18 cellular contexts compared by ENCODE assay signal in the genomic region with DNA sequence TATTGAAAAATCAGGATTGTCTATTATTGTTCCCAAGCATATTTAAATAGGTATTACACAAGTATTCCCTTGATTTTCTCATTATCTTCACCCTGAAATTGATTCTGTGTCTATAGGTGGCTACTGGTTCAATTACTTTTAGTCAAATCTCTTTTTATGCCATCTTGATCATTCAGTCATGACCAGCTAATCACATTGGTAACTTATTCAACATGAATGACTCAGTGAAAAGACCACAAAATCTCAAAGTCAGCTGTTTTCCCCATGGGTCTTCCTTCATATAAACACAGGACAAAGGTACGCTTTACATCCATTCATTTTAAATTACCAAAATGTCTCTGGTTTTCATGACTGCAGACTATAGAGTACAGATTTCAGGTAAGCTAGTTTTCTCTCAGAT. TPM values are rescaled to one million over a fixed set of nuclear protein-coding genes. Genes with fewer than 3 reads are reported as not detected.
DNase-seq lines count a peak whose midpoint lies in the region; ATAC-seq and TF ChIP-seq lines count a peak whose summit lies in the region.
"Had no signal": no experiment of that assay in that cellular context is flagged by ENCODE, and none has a peak within 500 bp of the region (broad histone marks: within the 10 kb centered on the region; RNA-seq: fewer than 3 reads in every experiment).

No MANE protein-coding gene starts in this region.

- no peaks in the 10 kb centered on the region for H3K9me3 ChIP-seq in PC-9 (ENCODE audit: insufficient read depth, low read depth)

- H3K4me3 ChIP-seq in kidney epithelial cell (ENCODE audit: low read depth, low read length) (no peak overlapping the region), PC-9 (no peak overlapping the region)
- H3K4me3 ChIP-seq: GM12878, GM23338 had no signal

- no peaks in the 10 kb centered on the region for H3F3A ChIP-seq in PC-9 (ENCODE audit: insufficient read depth, low read depth)

- POLR2A ChIA-PET in PC-9 (lab: Charles Lee; ENCODE audit: unreplicated experiment): no interaction called here

- H3K4me2 ChIP-seq in PC-9: no peak overlapping the region
- H3K4me2 ChIP-seq: GM23338 had no signal

- intact Hi-C loops in PC-9 (cut with micrococcal nuclease; ENCODE audit: unreplicated experiment): no loop called here

- in situ Hi-C loops in Caki2 (cut with HindIII; ENCODE audit: low pct_unique_long_range_greater_than_20kb, low sequenced_read_pairs): no loop called here

- H3K79me2 ChIP-seq in PC-9 (ENCODE audit: low read depth): no peaks in the 10 kb centered on the region

- no peaks in the 10 kb centered on the region for H3K9me2 ChIP-seq in PC-9 (ENCODE audit: insufficient read depth)

- no TSS peak for BruUV-seq in PC-9 (replicated peaks; lab: Mats Ljungman, UMichigan)

- peak; percentile 66 for ATAC-seq in HG03354 (IDR thresholded peaks at IDR 0.05; ENCODE audit: poor library complexity, severe bottlenecking, unreplicated experiment)
- no peak for ATAC-seq in GM21367 (IDR thresholded peaks at IDR 0.05; ENCODE audit: unreplicated experiment)
- ATAC-seq: GM12878, GM23338 had no signal

- CTCF ChIA-PET in PC-9 (lab: Charles Lee): no interaction called here

- no peak for TF ChIP-seq CTCF in kidney epithelial cell (IDR thresholded peaks at IDR 0.05; ENCODE audit: insufficient read depth, low read length, poor library complexity, severe bottlenecking)
- no peak for TF ChIP-seq CTCF in PC-9 (conservative IDR thresholded peaks at IDR 0.05)

- DNase-seq in Caki2 (ENCODE audit: low read depth): peak; percentile 6
- DNase-seq in kidney epithelial cell (ENCODE audit: low read depth): peak; percentile 37
- DNase-seq in renal cortical epithelial cell (ENCODE audit: low read depth): peak; percentile 83
- no peak for DNase-seq in PC-9
- DNase-seq in stimulated activated CD4-positive, alpha-beta T cell treated with anti-CD3 and anti-CD28 coated beads, Interleukin-4, amount 100 ng/mL, for 4 hours: no peak
- DNase-seq: AML-193; CD4-positive, alpha-beta memory T cell; DMS 273 treated with DMSO at 0.1 percent for 48 hours; DMS53; DND-41; EL; HCEC 1CT; KG1 had no signal

- no peak overlapping the region for H3K27ac ChIP-seq in PC-9
- H3K27ac ChIP-seq: C4-2B had no signal

- no peaks in the 10 kb centered on the region for H4K20me1 ChIP-seq in PC-9 (ENCODE audit: insufficient read depth)

- no peak overlapping the region for H2AFZ ChIP-seq in PC-9
- H2AFZ ChIP-seq: GM23338 had no signal

- no peaks in the 10 kb centered on the region for H3K4me1 ChIP-seq in PC-9 (replicated peaks; ENCODE audit: insufficient read depth)

- no peaks in the 10 kb centered on the region for H3K36me3 ChIP-seq in kidney epithelial cell (ENCODE audit: control insufficient read depth, insufficient read depth, low read length)
- no peaks in the 10 kb centered on the region for H3K36me3 ChIP-seq in PC-9 (ENCODE audit: low read depth)

- H3K27me3 ChIP-seq in kidney epithelial cell (ENCODE audit: control insufficient read depth, insufficient read depth, low read length) (no peaks in the 10 kb centered on the region), PC-9 (ENCODE audit: insufficient read depth, low read depth) (no peaks in the 10 kb centered on the region)

RNA-seq across cellular contexts. Expression of gene NRIP1, which starts 23.7 kb away (rescaled TPM):
- total RNA-seq in Caki2 (2014; rRNA removed; shearing (Covaris generic); ENCODE audit: low replicate concordance): 45.4 and 50.4 TPM in 2 replicates
- total RNA-seq in kidney epithelial cell: 52.6 and 57.2 TPM in 2 replicates
- 84.6 and 103 TPM in 2 replicates for total RNA-seq in renal cortical epithelial cell
- 25.2 and 33.0 TPM in 2 replicates for total RNA-seq in PC-9 (2021)

Comparison
In these comparisons a context has a peak if more than half of its experiments do, and no peak if none do; other contexts are left out.
1. DNase-seq: peak in Caki2 (single experiment), kidney epithelial cell (single experiment) and renal cortical epithelial cell (single experiment); none in PC-9 (0 of 2) and stimulated activated CD4-positive, alpha-beta T cell treated with anti-CD3 and anti-CD28 coated beads, Interleukin-4, amount 100 ng/mL, for 4 hours (0 of 2).